ENCODE assay signal across 11 cellular contexts in the genomic region with DNA sequence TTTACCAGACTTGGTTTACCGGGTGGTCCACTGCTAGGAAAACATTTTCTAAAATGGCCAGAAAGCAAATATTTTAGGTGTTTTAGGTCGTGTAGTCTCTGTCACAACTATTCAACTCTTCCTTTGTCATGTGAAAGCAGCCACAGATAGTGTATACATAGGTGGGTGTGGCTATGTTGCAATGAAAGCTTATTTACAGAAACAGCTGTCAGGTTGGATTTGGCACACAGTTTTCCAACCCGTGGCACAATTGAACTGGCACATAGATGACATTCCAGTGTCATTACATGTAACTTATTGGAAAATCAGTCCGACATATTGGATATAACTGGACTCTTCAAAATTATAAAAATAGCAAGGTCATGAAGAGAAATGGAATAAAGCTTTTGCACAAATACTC.
A peak's percentile ranks its signal among the peaks of the same experiment; 100 is the strongest.
DNase-seq lines count a peak whose midpoint lies in the region; FAIRE-seq and TF ChIP-seq lines count a peak whose summit lies in the region.
"Had no signal": no experiment of that assay in that cellular context is flagged by ENCODE, and none has a peak within 500 bp of the region (broad histone marks: within the 10 kb centered on the region; RNA-seq: fewer than 3 reads in every experiment).

No MANE protein-coding gene starts in this region.

- intact Hi-C loops in kidney (cut with DNase I): no loop called here

- TF ChIP-seq CTCF in smooth muscle cell (IDR thresholded peaks at IDR 0.05; ENCODE audit: borderline replicate concordance, insufficient read depth, poor library complexity, severe bottlenecking): no peak
- no peak for TF ChIP-seq CTCF in kidney (IDR thresholded peaks at IDR 0.05; ENCODE audit: borderline replicate concordance, extremely low read depth, insufficient read depth)

- H3K27ac ChIP-seq in smooth muscle cell (ENCODE audit: low read depth) (peak overlapping the region; percentile 74), kidney (ENCODE audit: low read depth in 2 of 2, low read length in 2 of 2) (no peak overlapping the region)
- H3K27ac ChIP-seq: colonic mucosa had no signal

- H3K9ac ChIP-seq in smooth muscle cell (ENCODE audit: low read depth): no peak overlapping the region
- H3K9ac ChIP-seq in kidney (ENCODE audit: low read length in 2 of 2): no peak overlapping the region

- H3K36me3 ChIP-seq in smooth muscle cell (ENCODE audit: low read depth): no peaks in the 10 kb centered on the region
- H3K36me3 ChIP-seq in kidney (ENCODE audit: control insufficient read depth in 1 of 2, insufficient read depth in 2 of 2, low read length in 2 of 2): no peaks in the 10 kb centered on the region
- H3K36me3 ChIP-seq: colonic mucosa had no signal

- no peaks in the 10 kb centered on the region for H3K79me2 ChIP-seq in smooth muscle cell (ENCODE audit: low read depth)

- DNase-seq in SHP77 (lab: John Stamatoyannopoulos, UW) (peak; percentile 33 to 65), SHP77 treated with DMSO at 0.1 percent for 48 hours (lab: John Stamatoyannopoulos, UW) (no peak), NCI-H748 (lab: John Stamatoyannopoulos, UW; ENCODE audit: unreplicated experiment) (peak; percentile 81), dedifferentiated amniotic fluid mesenchymal stem cell (ENCODE audit: extremely low spot score) (peak; percentile 76), smooth muscle cell (lab: John Stamatoyannopoulos, UW; ENCODE audit: unreplicated experiment) (no peak), kidney (no peak), foreskin melanocyte (no peak)
- no peak for DNase-seq in activated T-cell treated with anti-CD3 and anti-CD28 coated beads, Interleukin-2, amount 50 U/mL, for 1 hour
- DNase-seq: activated gamma-delta T cell, colonic mucosa, Right ventricle myocardium superior had no signal

- H3K27me3 ChIP-seq in smooth muscle cell (ENCODE audit: low read depth): no peaks in the 10 kb centered on the region
- H3K27me3 ChIP-seq: colonic mucosa had no signal

- peak overlapping the region; percentile 52 for H3K4me2 ChIP-seq in smooth muscle cell

- H3F3A ChIP-seq in smooth muscle cell (ENCODE audit: low read depth): peaks cover 25% of the 10 kb centered on the region

- FAIRE-seq in kidney (lab: Jason Lieb, UNC): no peak

- no peaks in the 10 kb centered on the region for H4K20me1 ChIP-seq in smooth muscle cell (ENCODE audit: low read depth)

- 53% methylated on average over 4 of the region's 4 CpGs for WGBS in smooth muscle cell (ENCODE audit: low lambda C conversion rate)

- no peak overlapping the region for H2AFZ ChIP-seq in smooth muscle cell (ENCODE audit: low read depth)

- H3K4me3 ChIP-seq in smooth muscle cell (no peak overlapping the region), kidney (ENCODE audit: low read length in 2 of 2) (no peak overlapping the region)
- H3K4me3 ChIP-seq: colonic mucosa had no signal

- H3K9me3 ChIP-seq in smooth muscle cell (replicated peaks; ENCODE audit: low read depth): no peaks in the 10 kb centered on the region
- no peaks in the 10 kb centered on the region for H3K9me3 ChIP-seq in kidney (ENCODE audit: control insufficient read depth in 1 of 2, low read length in 2 of 2)
- H3K9me3 ChIP-seq: colonic mucosa had no signal

- H3K4me1 ChIP-seq in smooth muscle cell (ENCODE audit: low read depth) (no peaks in the 10 kb centered on the region), kidney (ENCODE audit: control insufficient read depth in 1 of 2, insufficient read depth in 1 of 2, low read depth in 1 of 2, low read length in 2 of 2) (no peaks in the 10 kb centered on the region)
- H3K4me1 ChIP-seq: colonic mucosa had no signal

Comparison
In these comparisons a context has a peak if more than half of its experiments do, and no peak if none do; other contexts are left out.
1. DNase-seq: peak in SHP77 (2 of 2), NCI-H748 (single experiment) and dedifferentiated amniotic fluid mesenchymal stem cell (single experiment); none in SHP77 treated with DMSO at 0.1 percent for 48 hours (single experiment), smooth muscle cell (single experiment), kidney (single experiment), foreskin melanocyte (single experiment) and activated T-cell treated with anti-CD3 and anti-CD28 coated beads, Interleukin-2, amount 50 U/mL, for 1 hour (single experiment).